In genomic region chr5:6446626-6447309, GRCh38 we compare ENCODE assay signal across 1 cellular context.
TF ChIP-seq lines count a peak whose summit lies in the region.

No MANE protein-coding gene starts in this region.

TF ChIP-seq in IMR-90, 13 proteins besides CTCF, POLR2A, EP300 and RAD21:
- no peak for TF ChIP-seq MXI1 (IDR thresholded peaks at IDR 0.05; ENCODE audit: borderline replicate concordance, low read depth, low read length)
- TF ChIP-seq, protein P1, sequence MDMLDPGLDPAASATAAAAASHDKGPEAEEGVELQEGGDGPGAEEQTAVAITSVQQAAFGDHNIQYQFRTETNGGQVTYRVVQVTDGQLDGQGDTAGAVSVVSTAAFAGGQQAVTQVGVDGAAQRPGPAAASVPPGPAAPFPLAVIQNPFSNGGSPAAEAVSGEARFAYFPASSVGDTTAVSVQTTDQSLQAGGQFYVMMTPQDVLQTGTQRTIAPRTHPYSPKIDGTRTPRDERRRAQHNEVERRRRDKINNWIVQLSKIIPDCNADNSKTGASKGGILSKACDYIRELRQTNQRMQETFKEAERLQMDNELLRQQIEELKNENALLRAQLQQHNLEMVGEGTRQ (IDR thresholded peaks at IDR 0.05; ENCODE audit: low read depth, low read length), result no peak
- TF ChIP-seq BHLHE40 (IDR thresholded peaks at IDR 0.05; ENCODE audit: low read depth, low read length), result no peak
